Comparison of ENCODE assay signal across 8 cellular contexts in the genomic region with DNA sequence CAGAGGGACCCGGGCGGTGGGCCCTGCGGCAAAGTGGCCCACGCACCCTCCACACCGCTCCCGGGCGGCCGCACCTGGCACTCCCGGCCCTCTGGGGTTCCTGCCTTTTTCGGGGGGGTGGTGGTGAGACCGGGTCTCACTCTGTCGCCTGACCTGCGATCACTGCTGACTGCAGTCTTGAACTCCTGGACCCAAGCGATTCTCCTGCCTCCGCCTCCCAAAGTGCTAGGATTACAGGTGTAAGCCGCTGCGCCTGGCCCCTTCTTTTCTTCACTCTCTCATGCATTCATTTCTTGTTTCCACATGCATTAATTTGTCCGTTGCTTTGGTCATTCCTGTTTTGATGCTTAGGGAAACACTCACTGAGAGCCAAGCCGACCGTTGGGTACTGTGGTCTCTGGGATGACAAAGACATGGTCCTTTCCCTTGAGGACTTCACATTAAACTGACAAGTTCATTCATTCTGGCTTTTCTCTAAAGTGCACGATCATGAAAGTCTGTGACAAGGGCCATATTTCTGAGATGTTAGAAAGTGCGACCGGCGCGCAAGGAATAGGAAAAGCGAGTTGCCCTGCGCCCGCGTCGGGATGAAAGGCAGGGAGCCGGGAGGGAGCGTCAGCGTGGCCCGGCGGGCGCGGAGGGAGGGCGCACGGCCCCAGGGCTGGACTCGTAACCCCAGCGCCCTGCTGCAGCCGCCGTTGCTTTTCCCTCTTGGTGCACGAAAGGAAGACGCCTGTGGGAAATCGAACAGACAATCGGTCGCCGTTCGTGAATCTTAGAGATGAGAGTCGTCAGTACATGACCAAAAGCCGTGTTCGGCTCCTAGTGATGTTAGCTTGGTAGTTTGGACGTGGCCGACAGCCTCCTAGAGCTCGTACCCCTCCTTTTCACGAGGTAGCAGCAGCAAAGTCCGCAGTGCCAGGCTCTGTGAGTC. TPM values are rescaled to one million over a fixed set of nuclear protein-coding genes. Genes with fewer than 3 reads are reported as not detected.
DNase-seq lines count a peak whose midpoint lies in the region.

No MANE protein-coding gene starts in this region.

- peaks cover 5 to 18% (median 11%) of the 10 kb centered on the region in 5 donors for H3K27me3 ChIP-seq in subcutaneous abdominal adipose tissue (ENCODE audit: control insufficient read depth in 5 of 5, insufficient read depth in 4 of 5, low read length in 5 of 5)

- DNase-seq in NCI-H1417 (lab: John Stamatoyannopoulos, UW) (peak in 2 of 3 experiments; percentile 60 to 73), NCI-H1417 treated with DMSO at 0.1 percent for 48 hours (lab: John Stamatoyannopoulos, UW) (no peak), NCI-H510A (lab: John Stamatoyannopoulos, UW) (peak; percentile 41), T47D (ENCODE audit: low read depth in 1 of 2, low spot score in 1 of 2) (peak; percentile 14 to 18), left kidney (ENCODE audit: low read depth, low spot score) (peak; percentile 60), ureter (ENCODE audit: low spot score) (no peak), NCI-H524 treated with DMSO at 0.1 percent for 48 hours (lab: John Stamatoyannopoulos, UW) (no peak)

- H3K9ac ChIP-seq in subcutaneous abdominal adipose tissue (ENCODE audit: low read length in 5 of 5), result peak overlapping the region in 2 of 5 donors; percentile 23 to 37

- in situ Hi-C loops in T47D (cut with HindIII; ENCODE audit: low pct_unique_long_range_greater_than_20kb, low sequenced_read_pairs), result no loop called here

- H3K36me3 ChIP-seq in subcutaneous abdominal adipose tissue (ENCODE audit: control insufficient read depth in 5 of 5, insufficient read depth in 5 of 5, low read length in 5 of 5), result no peaks in the 10 kb centered on the region

- H3K4me1 ChIP-seq in subcutaneous abdominal adipose tissue (ENCODE audit: control insufficient read depth in 5 of 5, insufficient read depth in 5 of 5, low read length in 5 of 5), result peaks cover 3 to 24% (median 22%) of the 10 kb centered on the region in 5 donors

- no peak overlapping the region for H3K27ac ChIP-seq in subcutaneous abdominal adipose tissue (ENCODE audit: low read depth, low read length)

- no peaks in the 10 kb centered on the region for H3K9me3 ChIP-seq in subcutaneous abdominal adipose tissue (ENCODE audit: control insufficient read depth in 5 of 5, low read length in 5 of 5)

- peak overlapping the region; percentile 40 to 72 (median 58) for H3K4me3 ChIP-seq in subcutaneous abdominal adipose tissue (ENCODE audit: low read depth in 1 of 5, low read length in 5 of 5)

RNA-seq across cellular contexts. Expression of a gene that starts 1.0 kb away (rescaled TPM):
- total RNA-seq in ureter, result 2.0 TPM

RNA-seq across cellular contexts. Expression of a gene that starts 50.4 kb away (rescaled TPM):
- total RNA-seq in ureter, result 3.2 TPM

Comparison
In these comparisons a context has a peak if more than half of its experiments do, and no peak if none do; other contexts are left out.
1. DNase-seq: peak in NCI-H1417 (2 of 3), NCI-H510A (single experiment), T47D (2 of 2) and left kidney (single experiment); none in NCI-H1417 treated with DMSO at 0.1 percent for 48 hours (single experiment), ureter (single experiment) and NCI-H524 treated with DMSO at 0.1 percent for 48 hours (single experiment).